In genomic region chr18:45576906-45577305, GRCh38 we compare ENCODE assay signal across 33 cellular contexts. TPM values are rescaled to one million over a fixed set of nuclear protein-coding genes. Genes with fewer than 3 reads are reported as not detected.
"Had no signal": no experiment of that assay in that cellular context is flagged by ENCODE, and none has a peak within 500 bp of the region (broad histone marks: within the 10 kb centered on the region; RNA-seq: fewer than 3 reads in every experiment).

No MANE protein-coding gene starts in this region.

- H3K4me1 ChIP-seq: breast epithelium, colonic mucosa, esophagus muscularis mucosa, foreskin keratinocyte, gastrocnemius medialis, heart right ventricle had no signal

- H3K27me3 ChIP-seq: ascending aorta, breast epithelium, cardiac muscle cell, colonic mucosa, esophagus muscularis mucosa, gastrocnemius medialis, hepatocyte had no signal

- H3K79me2 ChIP-seq: hepatocyte had no signal

- ATAC-seq: activated naive CD4-positive, alpha-beta T cell treated with anti-CD3 and anti-CD28 coated beads, Interleukin-2, amount 50 U/mL, for 72 hours; activated T-cell treated with anti-CD3 and anti-CD28 coated beads, Interleukin-2, amount 50 U/mL, for 72 hours; foreskin keratinocyte; gastrocnemius medialis; heart right ventricle; T-helper 17 cell had no signal

- H3K9me3 Mint-ChIP-seq: activated CD4-positive, alpha-beta memory T cell treated with anti-CD3 and anti-CD28 coated beads, Interleukin-2, amount 10 ng/mL, durations not matched to agents 7 days and 5 days; activated T-cell treated with anti-CD3 and anti-CD28 coated beads, Interleukin-2, amount 50 U/mL, for 24 hours had no signal

- H3K4me2 ChIP-seq: hepatocyte had no signal

- H2AFZ ChIP-seq: hepatocyte had no signal

- H3K27ac Mint-ChIP-seq: activated CD4-positive, alpha-beta memory T cell treated with anti-CD3 and anti-CD28 coated beads, Interleukin-2, amount 10 ng/mL, durations not matched to agents 7 days and 5 days; activated CD4-positive, alpha-beta T cell treated with anti-CD3 and anti-CD28 coated beads, Interleukin-2, amount 10 ng/mL, durations not matched to agents 7 days and 5 days; activated naive CD4-positive, alpha-beta T cell treated with anti-CD3 and anti-CD28 coated beads, Interleukin-2, amount 10 ng/mL, durations not matched to agents 7 days and 5 days; activated naive CD4-positive, alpha-beta T cell treated with anti-CD3 and anti-CD28 coated beads, Interleukin-2, amount 50 U/mL, for 72 hours; activated naive CD8-positive, alpha-beta T cell treated with anti-CD3 and anti-CD28 coated beads, Interleukin-2, amount 10 ng/mL, durations not matched to agents 7 days and 5 days; activated T-cell treated with anti-CD3 and anti-CD28 coated beads, Interleukin-2, amount 50 U/mL, for 24 hours; activated T-cell treated with anti-CD3 and anti-CD28 coated beads, Interleukin-2, amount 50 U/mL, for 72 hours; brain; T-helper 17 cell; T-helper 2 cell treated with Interferon-gamma antibody and Interleukin-4, amounts not matched to agents 5 μg/mL and 100 μg/mL, for 36 hours had no signal

- H3K27ac ChIP-seq: ascending aorta, breast epithelium, cardiac muscle cell, colonic mucosa, esophagus muscularis mucosa, foreskin keratinocyte, gastrocnemius medialis, heart right ventricle, hepatocyte had no signal

- H3K4me3 Mint-ChIP-seq: activated CD4-positive, alpha-beta memory T cell treated with anti-CD3 and anti-CD28 coated beads, Interleukin-2, amount 10 ng/mL, durations not matched to agents 7 days and 5 days; activated CD4-positive, alpha-beta T cell treated with anti-CD3 and anti-CD28 coated beads, Interleukin-2, amount 10 ng/mL, durations not matched to agents 7 days and 5 days; activated naive CD4-positive, alpha-beta T cell treated with anti-CD3 and anti-CD28 coated beads, Interleukin-2, amount 10 ng/mL, durations not matched to agents 7 days and 5 days; activated naive CD8-positive, alpha-beta T cell treated with anti-CD3 and anti-CD28 coated beads, Interleukin-2, amount 10 ng/mL, durations not matched to agents 7 days and 5 days; activated T-cell treated with anti-CD3 and anti-CD28 coated beads, Interleukin-2, amount 50 U/mL, for 24 hours; activated T-cell treated with anti-CD3 and anti-CD28 coated beads, Interleukin-2, amount 50 U/mL, for 72 hours; brain; T-helper 17 cell; T-helper 2 cell treated with Interferon-gamma antibody and Interleukin-4, amounts not matched to agents 5 μg/mL and 100 μg/mL, for 36 hours had no signal

- H3K4me1 Mint-ChIP-seq: activated CD4-positive, alpha-beta memory T cell treated with anti-CD3 and anti-CD28 coated beads, Interleukin-2, amount 10 ng/mL, durations not matched to agents 7 days and 5 days; activated CD4-positive, alpha-beta T cell treated with anti-CD3 and anti-CD28 coated beads, Interleukin-2, amount 10 ng/mL, durations not matched to agents 7 days and 5 days; activated naive CD4-positive, alpha-beta T cell treated with anti-CD3 and anti-CD28 coated beads, Interleukin-2, amount 10 ng/mL, durations not matched to agents 7 days and 5 days; activated naive CD8-positive, alpha-beta T cell treated with anti-CD3 and anti-CD28 coated beads, Interleukin-2, amount 10 ng/mL, durations not matched to agents 7 days and 5 days; brain; T-helper 17 cell had no signal

- DNase-seq: activated CD4-positive, alpha-beta memory T cell treated with anti-CD3 and anti-CD28 coated beads, Interleukin-2, amount 10 ng/mL, durations not matched to agents 7 days and 5 days; activated CD4-positive, alpha-beta T cell treated with anti-CD3 and anti-CD28 coated beads for 1 hour; activated CD4-positive, alpha-beta T cell treated with anti-CD3 and anti-CD28 coated beads for 4 hours; activated CD4-positive, alpha-beta T cell treated with anti-CD3 and anti-CD28 coated beads, Interleukin-2, amount 10 ng/mL, durations not matched to agents 7 days and 5 days; activated CD4-positive, alpha-beta T cell treated with anti-CD3 and anti-CD28 coated beads, Interleukin-2, amount 50 U/mL, for 4 hours; activated CD8-positive, alpha-beta memory T cell treated with anti-CD3 and anti-CD28 coated beads, Interleukin-2, amount 50 U/mL, for 48 hours; activated gamma-delta T cell; activated naive CD4-positive, alpha-beta T cell; activated naive CD4-positive, alpha-beta T cell treated with anti-CD3 and anti-CD28 coated beads, Interleukin-2, amount 10 ng/mL, durations not matched to agents 7 days and 5 days; activated naive CD8-positive, alpha-beta T cell treated with anti-CD3 and anti-CD28 coated beads, Interleukin-2, amount 10 ng/mL, durations not matched to agents 7 days and 5 days; activated T-cell treated with anti-CD3 and anti-CD28 coated beads for 4 hours; activated T-cell treated with anti-CD3 and anti-CD28 coated beads, Interleukin-2, amount 50 U/mL, for 24 hours; activated T-cell treated with anti-CD3 and anti-CD28 coated beads, Interleukin-2, amount 50 U/mL, for 72 hours; central memory CD4-positive, alpha-beta T cell; cerebellar nuclear complex; colonic mucosa; effector memory CD4-positive, alpha-beta T cell; erythroblast; foreskin keratinocyte; gastrocnemius medialis; glutamatergic neuron; heart right ventricle; T-helper 17 cell; T1000 had no signal

- H3K9me3 ChIP-seq: colonic mucosa had no signal

- H3K27me3 Mint-ChIP-seq: activated naive CD4-positive, alpha-beta T cell treated with anti-CD3 and anti-CD28 coated beads, Interleukin-2, amount 10 ng/mL, durations not matched to agents 7 days and 5 days; activated naive CD8-positive, alpha-beta T cell treated with anti-CD3 and anti-CD28 coated beads, Interleukin-2, amount 10 ng/mL, durations not matched to agents 7 days and 5 days; T-helper 17 cell had no signal

- H3K4me3 ChIP-seq: ascending aorta, breast epithelium, cardiac muscle cell, colonic mucosa, esophagus muscularis mucosa, gastrocnemius medialis, heart right ventricle, hepatocyte had no signal

- H3K36me3 Mint-ChIP-seq: activated naive CD4-positive, alpha-beta T cell treated with anti-CD3 and anti-CD28 coated beads, Interleukin-2, amount 10 ng/mL, durations not matched to agents 7 days and 5 days; activated naive CD4-positive, alpha-beta T cell treated with anti-CD3 and anti-CD28 coated beads, Interleukin-2, amount 50 U/mL, for 72 hours; activated naive CD8-positive, alpha-beta T cell treated with anti-CD3 and anti-CD28 coated beads, Interleukin-2, amount 10 ng/mL, durations not matched to agents 7 days and 5 days; brain had no signal

- H3K36me3 ChIP-seq: ascending aorta, breast epithelium, cardiac muscle cell, colonic mucosa, esophagus muscularis mucosa, gastrocnemius medialis, heart right ventricle had no signal

RNA-seq across cellular contexts. Expression of gene SLC14A2, which starts 38.4 kb away (rescaled TPM):
- total RNA-seq: activated naive CD4-positive, alpha-beta T cell treated with anti-CD3 and anti-CD28 coated beads, Interleukin-2, amount 50 U/mL, for 72 hours; ascending aorta; cardiac muscle cell; colonic mucosa; dermis microvascular lymphatic vessel endothelial cell; foreskin keratinocyte had no signal
- polyA plus RNA-seq: foreskin keratinocyte had no signal
